12 cellular contexts compared by ENCODE assay signal in the genomic region with DNA sequence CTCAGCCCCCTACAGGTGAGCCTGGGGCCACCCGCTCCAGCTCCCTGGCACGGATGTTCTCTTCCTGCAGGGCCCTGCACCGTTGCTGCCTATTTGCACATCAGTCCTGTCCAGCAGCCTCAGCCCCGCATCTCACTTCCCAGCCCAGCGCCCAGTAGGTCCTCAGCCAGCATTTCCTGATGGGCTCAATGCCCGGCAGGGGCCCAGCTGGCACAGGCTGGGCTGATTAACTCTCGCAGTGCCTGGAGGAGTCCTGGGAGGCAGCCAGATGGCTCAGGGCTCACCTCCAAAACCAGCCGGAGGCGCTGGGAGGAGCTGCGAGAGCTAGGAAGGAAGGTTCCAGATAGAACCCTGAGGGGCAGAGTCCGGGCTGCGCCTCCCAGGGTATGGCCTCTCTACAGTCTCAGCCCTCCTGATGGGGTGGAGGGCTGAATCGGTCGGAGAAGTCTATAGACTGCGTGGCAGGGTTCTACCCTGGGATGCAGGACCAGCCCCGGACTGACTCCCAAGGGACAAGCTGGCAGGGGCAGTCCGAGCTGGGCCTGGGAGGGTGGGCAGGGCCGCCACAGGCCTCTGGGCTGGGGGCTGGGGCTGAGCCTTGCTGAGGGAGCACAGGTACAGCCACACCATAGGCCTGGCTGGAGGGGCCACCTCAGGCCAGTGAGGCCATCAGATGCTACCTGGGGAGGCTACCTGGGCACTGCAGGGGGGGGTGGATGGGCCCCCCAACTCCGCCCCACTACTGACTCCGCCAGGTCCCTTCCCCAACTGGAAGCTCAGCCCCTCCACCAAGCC. TPM values are rescaled to one million over a fixed set of nuclear protein-coding genes. Genes with fewer than 3 reads are reported as not detected.
DNase-seq lines count a peak whose midpoint lies in the region; ATAC-seq and TF ChIP-seq lines count a peak whose summit lies in the region.
"Had no signal": no experiment of that assay in that cellular context is flagged by ENCODE, and none has a peak within 500 bp of the region (broad histone marks: within the 10 kb centered on the region; RNA-seq: fewer than 3 reads in every experiment).

No MANE protein-coding gene starts in this region.

- no peaks in the 10 kb centered on the region for H3K27me3 Mint-ChIP-seq in MCF 10A (ENCODE audit: insufficient read depth, unreplicated experiment)
- no peaks in the 10 kb centered on the region for H3K27me3 Mint-ChIP-seq in activated naive CD8-positive, alpha-beta T cell treated with anti-CD3 and anti-CD28 coated beads for 36 hours
- H3K27me3 Mint-ChIP-seq: CD4-positive, alpha-beta T cell had no signal

- intact Hi-C loops in MCF 10A (cut with micrococcal nuclease): no loop called here

- no TSS peak for BruUV-seq in MCF 10A (replicated peaks; lab: Mats Ljungman, UMichigan)

- H3K9me3 Mint-ChIP-seq in MCF 10A (ENCODE audit: unreplicated experiment): no peaks in the 10 kb centered on the region
- no peaks in the 10 kb centered on the region for H3K9me3 Mint-ChIP-seq in activated naive CD8-positive, alpha-beta T cell treated with anti-CD3 and anti-CD28 coated beads for 36 hours
- H3K9me3 Mint-ChIP-seq: activated T-cell treated with anti-CD3 and anti-CD28 coated beads, Interleukin-2, amount 50 U/mL, for 72 hours; CD4-positive, alpha-beta T cell; nephron progenitor cell had no signal

- H3K4me3 Mint-ChIP-seq in MCF 10A (ENCODE audit: unreplicated experiment): no peak overlapping the region
- no peak overlapping the region for H3K4me3 Mint-ChIP-seq in activated naive CD8-positive, alpha-beta T cell treated with anti-CD3 and anti-CD28 coated beads for 36 hours
- H3K4me3 Mint-ChIP-seq: activated T-cell treated with anti-CD3 and anti-CD28 coated beads, Interleukin-2, amount 50 U/mL, for 72 hours; CD4-positive, alpha-beta T cell; nephron progenitor cell had no signal

- peaks cover 16% of the 10 kb centered on the region for H3K4me1 Mint-ChIP-seq in MCF 10A (ENCODE audit: insufficient read depth, unreplicated experiment)
- H3K4me1 Mint-ChIP-seq in activated naive CD8-positive, alpha-beta T cell treated with anti-CD3 and anti-CD28 coated beads for 36 hours: no peaks in the 10 kb centered on the region

- H3K36me3 Mint-ChIP-seq in MCF 10A (ENCODE audit: insufficient read depth, unreplicated experiment): no peaks in the 10 kb centered on the region
- no peaks in the 10 kb centered on the region for H3K36me3 Mint-ChIP-seq in activated naive CD8-positive, alpha-beta T cell treated with anti-CD3 and anti-CD28 coated beads for 36 hours

- H3K27ac ChIP-seq in layer of hippocampus (ENCODE audit: low read depth, low read length): peak overlapping the region; percentile 72

- CTCF ChIA-PET in MCF 10A (lab: Yijun Ruan, JAX): interaction anchor here (0.7 to 1.8 kb wide), 5 partner anchors 9 to 55 kb away, joined by 3 to 7 read pairs (median 4); no protein-coding TSS in a partner anchor

- TF ChIP-seq CTCF in MCF 10A (IDR thresholded peaks at IDR 0.05; ENCODE audit: unreplicated experiment): no peak

- no peak overlapping the region for H3K27ac Mint-ChIP-seq in MCF 10A (ENCODE audit: low read depth, unreplicated experiment)
- no peak overlapping the region for H3K27ac Mint-ChIP-seq in activated naive CD8-positive, alpha-beta T cell treated with anti-CD3 and anti-CD28 coated beads for 36 hours
- H3K27ac Mint-ChIP-seq: activated T-cell treated with anti-CD3 and anti-CD28 coated beads, Interleukin-2, amount 50 U/mL, for 72 hours; CD4-positive, alpha-beta T cell; nephron progenitor cell had no signal

- DNase-seq in D341Med (ENCODE audit: low spot score) (peak; percentile 64), NCI-H2081 (lab: John Stamatoyannopoulos, UW) (peak; percentile 84 to 95), MCF 10A (ENCODE audit: unreplicated experiment) (peak; percentile 44), GF-D8 (lab: John Stamatoyannopoulos, UW) (no peak)
- no peak for DNase-seq in activated naive CD8-positive, alpha-beta T cell treated with anti-CD3 and anti-CD28 coated beads for 36 hours
- DNase-seq: activated T-cell treated with anti-CD3 and anti-CD28 coated beads, Interleukin-2, amount 50 U/mL, for 72 hours; CD4-positive, alpha-beta T cell; NCI-H526 treated with DMSO at 0.1 percent for 48 hours; nephron progenitor cell had no signal

- POLR2A ChIA-PET in MCF 10A (lab: Yijun Ruan, JAX): interaction anchor here (0.7 to 3.1 kb wide), 5 partner anchors 9 to 34 kb away, joined by 4 to 12 read pairs (median 5); no protein-coding TSS in a partner anchor

- no peaks in the 10 kb centered on the region for H3K27me3 ChIP-seq in layer of hippocampus (ENCODE audit: control insufficient read depth, insufficient read depth, low read length)

- ATAC-seq in HG03095 (IDR thresholded peaks at IDR 0.05; ENCODE audit: unreplicated experiment): no peak
- ATAC-seq in HG03045 (IDR thresholded peaks at IDR 0.05; ENCODE audit: unreplicated experiment): no peak
- ATAC-seq: activated T-cell treated with anti-CD3 and anti-CD28 coated beads, Interleukin-2, amount 50 U/mL, for 72 hours had no signal

RNA-seq across cellular contexts. Expression of a gene that starts 19.2 kb away (rescaled TPM):
- total RNA-seq in MCF 10A (2022): 98.5 and 106 TPM in 2 replicates
- 10 to 100 TPM; 30.4 to 31.0 TPM for total RNA-seq in activated naive CD8-positive, alpha-beta T cell treated with anti-CD3 and anti-CD28 coated beads for 36 hours

Comparison
In these comparisons a context has a peak if more than half of its experiments do, and no peak if none do; other contexts are left out.
1. DNase-seq: peak in D341Med (single experiment), NCI-H2081 (2 of 2) and MCF 10A (single experiment); none in GF-D8 (single experiment) and activated naive CD8-positive, alpha-beta T cell treated with anti-CD3 and anti-CD28 coated beads for 36 hours (single experiment).